In the genomic region with DNA sequence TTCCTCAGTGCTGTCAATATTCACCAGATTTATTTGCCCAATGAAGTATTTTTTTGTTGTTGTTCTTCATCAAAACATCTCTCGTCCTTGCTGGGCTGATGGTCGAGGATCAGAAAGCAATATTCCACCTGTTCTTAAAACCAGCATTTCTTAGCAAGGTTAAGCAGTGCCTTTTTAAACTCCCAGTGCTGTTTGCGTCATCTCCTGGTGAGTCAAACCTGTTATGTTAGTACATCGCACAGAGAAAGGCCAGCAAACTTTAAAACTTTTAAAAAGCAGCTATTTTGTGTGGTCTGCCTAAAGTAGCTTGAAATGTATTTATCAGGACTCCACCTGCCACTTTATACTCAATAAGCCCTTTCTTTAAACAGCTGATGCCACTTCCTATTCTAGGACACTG, we compare ENCODE assay signal across 18 cellular contexts.
DNase-seq lines count a peak whose midpoint lies in the region; ATAC-seq and TF ChIP-seq lines count a peak whose summit lies in the region.
"Had no signal": no experiment of that assay in that cellular context is flagged by ENCODE, and none has a peak within 500 bp of the region (broad histone marks: within the 10 kb centered on the region; RNA-seq: fewer than 3 reads in every experiment).

No MANE protein-coding gene starts in this region.

- no peaks in the 10 kb centered on the region for H3K27me3 Mint-ChIP-seq in activated CD8-positive, alpha-beta T cell treated with anti-CD3 and anti-CD28 coated beads for 36 hours

- no peaks in the 10 kb centered on the region for H3K27me3 ChIP-seq in kidney epithelial cell (ENCODE audit: control insufficient read depth, insufficient read depth, low read length)
- H3K27me3 ChIP-seq: MG63 had no signal

- H3K36me3 Mint-ChIP-seq in activated CD8-positive, alpha-beta T cell treated with anti-CD3 and anti-CD28 coated beads for 36 hours (ENCODE audit: low read depth), result no peaks in the 10 kb centered on the region
- H3K36me3 Mint-ChIP-seq: CD8-positive, alpha-beta T cell had no signal

- H3K4me3 ChIP-seq in AG10803 (ENCODE audit: low read length), result no peak overlapping the region
- no peak overlapping the region for H3K4me3 ChIP-seq in epithelial cell of esophagus (ENCODE audit: low read length)
- no peak overlapping the region for H3K4me3 ChIP-seq in kidney epithelial cell (ENCODE audit: low read depth, low read length)
- H3K4me3 ChIP-seq: A549, MG63 had no signal

- intact Hi-C loops in activated CD8-positive, alpha-beta T cell treated with anti-CD3 and anti-CD28 coated beads for 36 hours (cut with micrococcal nuclease), result no loop called here

- H3K4me3 Mint-ChIP-seq in activated CD8-positive, alpha-beta T cell treated with anti-CD3 and anti-CD28 coated beads for 36 hours, result no peak overlapping the region
- H3K4me3 Mint-ChIP-seq: CD8-positive, alpha-beta T cell had no signal

- H3K36me3 ChIP-seq in kidney epithelial cell (ENCODE audit: control insufficient read depth, insufficient read depth, low read length), result no peaks in the 10 kb centered on the region
- H3K36me3 ChIP-seq: MG63 had no signal

- TF ChIP-seq CTCF in AG10803 (conservative IDR thresholded peaks at IDR 0.05; ENCODE audit: low read length) (no peak), epithelial cell of esophagus (IDR thresholded peaks at IDR 0.05; ENCODE audit: insufficient read depth, low read depth, low read length, missing control alignments) (no peak), kidney epithelial cell (IDR thresholded peaks at IDR 0.05; ENCODE audit: insufficient read depth, low read length, poor library complexity, severe bottlenecking) (no peak)
- no peak for TF ChIP-seq CTCF in activated CD8-positive, alpha-beta T cell treated with anti-CD3 and anti-CD28 coated beads for 36 hours (IDR thresholded peaks at IDR 0.05)

- H3K27ac Mint-ChIP-seq in activated CD8-positive, alpha-beta T cell treated with anti-CD3 and anti-CD28 coated beads for 36 hours, result no peak overlapping the region
- H3K27ac Mint-ChIP-seq: CD8-positive, alpha-beta T cell had no signal

- peak; percentile 19 for DNase-seq in AG10803 (ENCODE audit: low read depth)
- DNase-seq in LHCN-M2 (ENCODE audit: low read depth), result peak; percentile 48
- peak; percentile 70 for DNase-seq in epithelial cell of esophagus (ENCODE audit: low read depth)
- peak; percentile 1 for DNase-seq in kidney epithelial cell (ENCODE audit: low read depth)
- DNase-seq in effector CD8-positive, alpha-beta T cell (lab: John Stamatoyannopoulos, UW), result no peak
- DNase-seq in activated CD8-positive, alpha-beta T cell treated with anti-CD3 and anti-CD28 coated beads for 36 hours, result no peak
- DNase-seq in activated CD8-positive, alpha-beta memory T cell treated with anti-CD3 and anti-CD28 coated beads, Interleukin-2, amount 50 U/mL, for 48 hours, result no peak
- no peak for DNase-seq in NCI-H69 (lab: John Stamatoyannopoulos, UW)
- DNase-seq: CD8-positive, alpha-beta T cell; DND-41; KBM-7; MG63; NCI-H1930; NCI-H2171; NCI-H82; SIG-M5 had no signal

- POLR2A ChIA-PET in activated CD8-positive, alpha-beta T cell treated with anti-CD3 and anti-CD28 coated beads for 36 hours (lab: Charles Lee), result no interaction called here

- H3K9me3 Mint-ChIP-seq in activated CD8-positive, alpha-beta T cell treated with anti-CD3 and anti-CD28 coated beads for 36 hours, result peaks cover 19% of the 10 kb centered on the region

- ATAC-seq in activated CD8-positive, alpha-beta T cell treated with anti-CD3 and anti-CD28 coated beads for 36 hours, result no peak
- ATAC-seq: A549; CD8-positive, alpha-beta T cell; HCT116 had no signal

- H3K4me1 Mint-ChIP-seq in activated CD8-positive, alpha-beta T cell treated with anti-CD3 and anti-CD28 coated beads for 36 hours (ENCODE audit: low read depth), result no peaks in the 10 kb centered on the region

- CTCF ChIA-PET in activated CD8-positive, alpha-beta T cell treated with anti-CD3 and anti-CD28 coated beads for 36 hours (lab: Charles Lee), result no interaction called here

Comparison
In these comparisons a context has a peak if more than half of its experiments do, and no peak if none do; other contexts are left out.
1. DNase-seq: peak in AG10803 (single experiment), LHCN-M2 (single experiment), epithelial cell of esophagus (single experiment) and kidney epithelial cell (single experiment); none in effector CD8-positive, alpha-beta T cell (single experiment), activated CD8-positive, alpha-beta T cell treated with anti-CD3 and anti-CD28 coated beads for 36 hours (single experiment), activated CD8-positive, alpha-beta memory T cell treated with anti-CD3 and anti-CD28 coated beads, Interleukin-2, amount 50 U/mL, for 48 hours (single experiment) and NCI-H69 (single experiment).